Comparison of ENCODE assay signal across 10 cellular contexts in the genomic region with DNA sequence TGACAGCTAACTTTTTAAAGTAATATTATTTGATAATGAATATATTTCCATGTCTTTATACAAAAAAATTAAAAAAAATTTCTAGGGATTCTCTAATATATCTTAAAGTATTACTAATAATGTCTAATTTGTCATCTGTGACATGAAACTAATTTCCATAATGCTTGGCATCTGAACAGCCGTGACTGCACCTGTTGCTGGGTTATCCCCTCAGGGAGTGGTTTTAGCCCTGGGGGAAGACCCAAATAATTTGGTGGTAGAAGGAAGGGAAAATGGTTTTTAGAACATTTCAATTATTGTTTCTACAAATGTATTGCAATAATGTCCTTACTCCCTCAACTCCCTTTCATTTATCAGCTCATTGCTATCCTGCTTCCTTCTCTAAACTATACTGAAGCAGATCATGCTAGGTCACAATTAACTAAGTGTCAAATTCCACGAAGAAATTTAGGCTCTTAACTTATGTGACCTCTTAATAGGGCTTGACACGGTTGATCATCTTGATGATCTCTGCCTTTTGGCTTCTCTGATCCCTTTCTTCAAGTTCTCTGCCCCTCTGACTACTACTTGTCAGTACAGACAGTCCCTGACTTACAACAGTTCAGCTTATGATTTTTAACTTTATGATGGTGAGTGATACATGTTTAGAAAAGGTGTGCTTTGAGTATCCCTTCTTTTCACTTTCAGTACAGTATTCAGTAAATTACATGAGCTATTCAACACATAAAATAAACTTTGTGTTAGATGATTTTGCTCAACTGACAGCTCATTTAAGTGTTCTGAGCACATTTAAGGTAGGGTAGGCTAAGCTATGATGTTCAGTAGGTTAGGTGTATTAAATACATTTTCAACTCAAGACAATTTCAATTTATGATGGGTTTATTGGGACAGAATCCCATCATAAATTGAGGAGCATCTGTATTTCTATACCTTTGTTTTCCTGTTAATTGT. TPM values are rescaled to one million over a fixed set of nuclear protein-coding genes. Genes with fewer than 3 reads are reported as not detected.
DNase-seq lines count a peak whose midpoint lies in the region; ATAC-seq and TF ChIP-seq lines count a peak whose summit lies in the region.
"Had no signal": no experiment of that assay in that cellular context is flagged by ENCODE, and none has a peak within 500 bp of the region (broad histone marks: within the 10 kb centered on the region; RNA-seq: fewer than 3 reads in every experiment).

No MANE protein-coding gene starts in this region.

- CTCF ChIA-PET in HEK293T (lab: Yijun Ruan, JAX): interaction anchor here (0.6 kb wide), 1 partner anchor 9 kb away, joined by 3 read pairs; no protein-coding TSS in a partner anchor

- H3K36me3 Mint-ChIP-seq in activated T-cell treated with anti-CD3 and anti-CD28 coated beads, Interleukin-2, amount 50 U/mL, for 72 hours (ENCODE audit: insufficient read depth in 2 of 2): peaks cover 3% of the 10 kb centered on the region in 2 donors
- H3K36me3 Mint-ChIP-seq in stimulated activated memory B cell treated with anti-CD40 and anti-IgM and Interleukin-4, amounts not matched to agents 10 μg/mL and 1 μg/mL and 100 μg/mL, for 72 hours: peaks cover 17% of the 10 kb centered on the region

- H3K9me3 Mint-ChIP-seq in activated T-cell treated with anti-CD3 and anti-CD28 coated beads, Interleukin-2, amount 50 U/mL, for 72 hours: no peaks in the 10 kb centered on the region
- H3K9me3 Mint-ChIP-seq in stimulated activated memory B cell treated with anti-CD40 and anti-IgM and Interleukin-4, amounts not matched to agents 10 μg/mL and 1 μg/mL and 100 μg/mL, for 72 hours: no peaks in the 10 kb centered on the region

- ATAC-seq in activated T-cell treated with anti-CD3 and anti-CD28 coated beads, Interleukin-2, amount 50 U/mL, for 72 hours (replicated peaks in 1 of 2): peak; percentile 87 to 97
- ATAC-seq in GM21825 (IDR thresholded peaks at IDR 0.05; ENCODE audit: unreplicated experiment) (peak; percentile 90), HG03520 (IDR thresholded peaks at IDR 0.05; ENCODE audit: unreplicated experiment) (peak; percentile 92)
- peak; percentile 90 for ATAC-seq in stimulated activated memory B cell treated with anti-CD40 and anti-IgM and Interleukin-4, amounts not matched to agents 10 μg/mL and 1 μg/mL and 100 μg/mL, for 72 hours

- peak overlapping the region in 1 of 2 donors; percentile 14 for H3K4me3 Mint-ChIP-seq in activated T-cell treated with anti-CD3 and anti-CD28 coated beads, Interleukin-2, amount 50 U/mL, for 72 hours
- peak overlapping the region; percentile 68 for H3K4me3 Mint-ChIP-seq in stimulated activated memory B cell treated with anti-CD40 and anti-IgM and Interleukin-4, amounts not matched to agents 10 μg/mL and 1 μg/mL and 100 μg/mL, for 72 hours

- no peak overlapping the region for H3K27ac Mint-ChIP-seq in activated T-cell treated with anti-CD3 and anti-CD28 coated beads, Interleukin-2, amount 50 U/mL, for 72 hours
- H3K27ac Mint-ChIP-seq in stimulated activated memory B cell treated with anti-CD40 and anti-IgM and Interleukin-4, amounts not matched to agents 10 μg/mL and 1 μg/mL and 100 μg/mL, for 72 hours: peak overlapping the region; percentile 85

- POLR2A ChIA-PET in HEK293T (lab: Yijun Ruan, JAX): no interaction called here

- peaks cover 17% of the 10 kb centered on the region for H3K4me1 Mint-ChIP-seq in activated T-cell treated with anti-CD3 and anti-CD28 coated beads, Interleukin-2, amount 50 U/mL, for 72 hours (ENCODE audit: low read depth)
- H3K4me1 Mint-ChIP-seq in stimulated activated memory B cell treated with anti-CD40 and anti-IgM and Interleukin-4, amounts not matched to agents 10 μg/mL and 1 μg/mL and 100 μg/mL, for 72 hours: peaks cover 48% of the 10 kb centered on the region

- no peaks in the 10 kb centered on the region for H3K27me3 Mint-ChIP-seq in activated T-cell treated with anti-CD3 and anti-CD28 coated beads, Interleukin-2, amount 50 U/mL, for 72 hours (ENCODE audit: low read depth)
- no peaks in the 10 kb centered on the region for H3K27me3 Mint-ChIP-seq in stimulated activated memory B cell treated with anti-CD40 and anti-IgM and Interleukin-4, amounts not matched to agents 10 μg/mL and 1 μg/mL and 100 μg/mL, for 72 hours

- no peak for DNase-seq in activated T-cell treated with anti-CD3 and anti-CD28 coated beads, Interleukin-2, amount 50 U/mL, for 72 hours
- no peak for DNase-seq in activated T-cell treated with anti-CD3 and anti-CD28 coated beads, Interleukin-2, amount 50 U/mL, for 1 hour
- DNase-seq in NCI-H2196 (lab: John Stamatoyannopoulos, UW; ENCODE audit: unreplicated experiment) (no peak), hepatic stellate cell (ENCODE audit: low spot score) (no peak), HEK293T (ENCODE audit: extremely low spot score) (no peak)
- DNase-seq: HCEC 1CT, sigmoid colon had no signal

TF ChIP-seq in HEK293T, 16 proteins besides CTCF, POLR2A, EP300 and RAD21:
- TF ChIP-seq ARNT (IDR thresholded peaks at IDR 0.05) (no peak), FOXK2 (IDR thresholded peaks at IDR 0.05) (no peak), TARDBP (IDR thresholded peaks at IDR 0.05) (no peak), FOXM1 (IDR thresholded peaks at IDR 0.05; ENCODE audit: borderline replicate concordance) (no peak), CTBP1 (IDR thresholded peaks at IDR 0.05; ENCODE audit: borderline replicate concordance) (no peak), LEF1 (IDR thresholded peaks at IDR 0.05; ENCODE audit: borderline replicate concordance) (no peak), FOXA1 (IDR thresholded peaks at IDR 0.05) (no peak), NFRKB (IDR thresholded peaks at IDR 0.05) (no peak), HDGF (IDR thresholded peaks at IDR 0.05; ENCODE audit: borderline replicate concordance) (no peak), L3MBTL2 (conservative IDR thresholded peaks at IDR 0.05) (no peak), BHLHE40 (IDR thresholded peaks at IDR 0.05; ENCODE audit: borderline replicate concordance) (no peak), ELF4 (IDR thresholded peaks at IDR 0.05) (no peak)
- TF ChIP-seq, protein P1, sequence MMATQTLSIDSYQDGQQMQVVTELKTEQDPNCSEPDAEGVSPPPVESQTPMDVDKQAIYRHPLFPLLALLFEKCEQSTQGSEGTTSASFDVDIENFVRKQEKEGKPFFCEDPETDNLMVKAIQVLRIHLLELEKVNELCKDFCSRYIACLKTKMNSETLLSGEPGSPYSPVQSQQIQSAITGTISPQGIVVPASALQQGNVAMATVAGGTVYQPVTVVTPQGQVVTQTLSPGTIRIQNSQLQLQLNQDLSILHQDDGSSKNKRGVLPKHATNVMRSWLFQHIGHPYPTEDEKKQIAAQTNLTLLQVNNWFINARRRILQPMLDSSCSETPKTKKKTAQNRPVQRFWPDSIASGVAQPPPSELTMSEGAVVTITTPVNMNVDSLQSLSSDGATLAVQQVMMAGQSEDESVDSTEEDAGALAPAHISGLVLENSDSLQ (IDR thresholded peaks at IDR 0.05): no peak

RNA-seq across cellular contexts. Expression of gene DPH5, which starts 26.4 kb away (rescaled TPM):
- 10 to 100 TPM; 50.2 to 64.2 TPM for total RNA-seq in activated T-cell treated with anti-CD3 and anti-CD28 coated beads, Interleukin-2, amount 50 U/mL, for 72 hours
